ENCODE assay signal across 11 cellular contexts in the genomic region with DNA sequence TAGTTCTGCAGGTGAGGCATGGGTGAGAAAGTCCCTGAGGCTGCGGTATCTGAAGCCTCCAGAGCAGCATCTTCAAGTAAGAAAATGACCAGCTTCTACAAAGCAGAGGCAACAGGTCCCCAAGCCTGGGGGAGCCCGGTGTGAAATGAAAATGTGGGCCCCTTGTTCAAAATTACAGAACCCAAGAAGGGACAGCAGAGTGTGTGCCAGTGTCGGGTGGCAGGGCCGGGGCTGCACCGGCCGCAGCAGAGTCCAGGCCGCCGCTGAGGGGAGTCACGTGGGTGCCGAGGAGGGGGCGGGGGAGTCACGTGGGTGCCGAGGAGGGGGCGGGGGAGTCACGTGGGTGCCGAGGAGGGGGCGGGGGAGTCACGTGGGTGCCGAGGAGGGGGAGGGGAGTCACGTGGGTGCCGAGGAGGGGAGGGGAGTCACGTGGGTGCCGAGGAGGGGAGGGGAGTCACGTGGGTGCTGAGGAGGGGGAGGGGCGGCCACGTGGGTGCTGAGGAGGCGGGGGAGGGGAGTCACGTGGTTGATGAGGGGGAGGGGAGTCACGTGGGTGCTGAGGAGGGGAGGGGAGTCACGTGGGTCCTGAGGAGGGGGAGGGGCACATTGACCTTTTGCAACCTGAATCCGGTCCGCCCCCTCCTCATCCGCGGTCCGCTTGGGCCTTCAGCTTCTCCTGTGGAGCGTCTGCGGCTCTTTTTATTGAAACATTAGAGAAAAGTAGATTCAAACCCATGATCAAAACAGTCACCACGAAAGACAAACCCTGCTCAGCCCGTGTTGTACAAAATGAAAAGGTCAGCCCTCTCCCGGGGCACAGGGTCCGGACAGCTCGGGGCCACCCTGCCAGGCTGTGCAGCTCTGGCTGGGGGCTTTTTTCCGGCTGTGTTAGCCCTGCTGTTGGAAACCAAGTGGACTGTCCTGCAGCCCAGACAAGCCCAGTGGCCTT. TPM values are rescaled to one million over a fixed set of nuclear protein-coding genes. Genes with fewer than 3 reads are reported as not detected.
DNase-seq lines count a peak whose midpoint lies in the region; ATAC-seq, FAIRE-seq and TF ChIP-seq lines count a peak whose summit lies in the region.
"Had no signal": no experiment of that assay in that cellular context is flagged by ENCODE, and none has a peak within 500 bp of the region (broad histone marks: within the 10 kb centered on the region; RNA-seq: fewer than 3 reads in every experiment).

No MANE protein-coding gene starts in this region.

- peaks cover 0 to 4% of the 10 kb centered on the region in 2 donors for H3K4me1 ChIP-seq in kidney (ENCODE audit: control insufficient read depth in 1 of 2, insufficient read depth in 1 of 2, low read depth in 1 of 2, low read length in 2 of 2)
- H3K4me1 ChIP-seq: tibial artery had no signal

- peak; percentile 51 for DNase-seq in stimulated activated CD4-positive, alpha-beta T cell treated with anti-CD3 and anti-CD28 coated beads, Interleukin-4, amount 100 ng/mL, for 24 hours
- DNase-seq in stimulated activated CD4-positive, alpha-beta T cell treated with anti-CD3 and anti-CD28 coated beads, Interleukin-12 subunit alpha, Interleukin-12 subunit beta, amount 100 ng/mL, for 4 hours, result no peak
- DNase-seq in NCI-H2196 (lab: John Stamatoyannopoulos, UW; ENCODE audit: unreplicated experiment) (peak; percentile 87), kidney (peak; percentile 91), middle frontal gyrus (ENCODE audit: extremely low spot score, low spot score) (no peak), foreskin melanocyte (no peak)
- peak; percentile 38 to 55 for DNase-seq in activated CD4-positive, alpha-beta T cell treated with anti-CD3 and anti-CD28 coated beads, Interleukin-2, amount 50 U/mL, for 4 hours

- peak overlapping the region in 1 of 2 donors; percentile 32 for H3K4me3 ChIP-seq in kidney (ENCODE audit: low read length in 2 of 2)
- H3K4me3 ChIP-seq: tibial artery had no signal

- no peak for FAIRE-seq in kidney (lab: Jason Lieb, UNC)
- FAIRE-seq: G401.6 had no signal

- no peaks in the 10 kb centered on the region for H3K36me3 ChIP-seq in kidney (ENCODE audit: control insufficient read depth in 1 of 2, insufficient read depth in 2 of 2, low read length in 2 of 2)
- H3K36me3 ChIP-seq: tibial artery had no signal

- no peak for ATAC-seq in GM18519 (IDR thresholded peaks at IDR 0.05; ENCODE audit: low FRiP score, unreplicated experiment)

- peak overlapping the region; percentile 57 to 75 for H3K27ac ChIP-seq in kidney (ENCODE audit: low read depth in 2 of 2, low read length in 2 of 2)
- H3K27ac ChIP-seq: tibial artery had no signal

- intact Hi-C loops in kidney (cut with DNase I), result no loop called here

- H3K9me3 ChIP-seq in kidney (ENCODE audit: control insufficient read depth in 1 of 2, low read length in 2 of 2), result no peaks in the 10 kb centered on the region
- H3K9me3 ChIP-seq: tibial artery had no signal

- no peak for TF ChIP-seq CTCF in kidney (IDR thresholded peaks at IDR 0.05; ENCODE audit: borderline replicate concordance, extremely low read depth, insufficient read depth)

- H3K9ac ChIP-seq in kidney (ENCODE audit: low read length in 2 of 2), result peak overlapping the region in 1 of 2 donors; percentile 40

RNA-seq across cellular contexts. Expression of a gene that starts 10.4 kb away (rescaled TPM):
- 7.6 TPM for total RNA-seq in kidney
- polyA plus RNA-seq in kidney (ENCODE audit: insufficient read depth, low read depth, low replicate concordance), result 34.6 TPM
- total RNA-seq: kidney epithelial cell had no signal

RNA-seq across cellular contexts. Expression of a gene that starts 30.2 kb away (rescaled TPM):
- 992 TPM for total RNA-seq in kidney
- 1,826 TPM for polyA plus RNA-seq in kidney (ENCODE audit: insufficient read depth, low read depth, low replicate concordance)

RNA-seq across cellular contexts. Expression of a gene that starts 47.2 kb away (rescaled TPM):
- total RNA-seq in kidney, result 21.1 TPM
- 6.8 TPM for polyA plus RNA-seq in kidney (ENCODE audit: insufficient read depth, low read depth, low replicate concordance)

RNA-seq across cellular contexts. Expression of a gene that starts 52.7 kb away (rescaled TPM):
- not detected for total RNA-seq in kidney
- polyA plus RNA-seq in kidney (ENCODE audit: insufficient read depth, low read depth, low replicate concordance), result 1.3 TPM

Comparison
In these comparisons a context has a peak if more than half of its experiments do, and no peak if none do; other contexts are left out.
1. DNase-seq: peak in stimulated activated CD4-positive, alpha-beta T cell treated with anti-CD3 and anti-CD28 coated beads, Interleukin-4, amount 100 ng/mL, for 24 hours (single experiment), NCI-H2196 (single experiment), activated CD4-positive, alpha-beta T cell treated with anti-CD3 and anti-CD28 coated beads, Interleukin-2, amount 50 U/mL, for 4 hours (2 of 2) and kidney (single experiment); none in stimulated activated CD4-positive, alpha-beta T cell treated with anti-CD3 and anti-CD28 coated beads, Interleukin-12 subunit alpha, Interleukin-12 subunit beta, amount 100 ng/mL, for 4 hours (single experiment), middle frontal gyrus (single experiment) and foreskin melanocyte (single experiment).